Comparison of ENCODE assay signal across 1 cellular context in genomic region chr10:49271346-49271745, GRCh38.
TF ChIP-seq lines count a peak whose summit lies in the region.

No MANE protein-coding gene starts in this region.

TF ChIP-seq in IMR-90, 13 proteins besides CTCF, POLR2A, EP300 and RAD21 (continued from another document):
- TF ChIP-seq BHLHE40 (IDR thresholded peaks at IDR 0.05; ENCODE audit: low read depth, low read length): no peak
- no peak for TF ChIP-seq MAFK (IDR thresholded peaks at IDR 0.05; ENCODE audit: low read depth, low read length)
- TF ChIP-seq RFX5 (IDR thresholded peaks at IDR 0.05; ENCODE audit: low read depth, low read length): no peak
- no peak for TF ChIP-seq NFE2L2 (IDR thresholded peaks at IDR 0.05; ENCODE audit: low read depth, low read length)
- TF ChIP-seq RCOR1 (IDR thresholded peaks at IDR 0.05; ENCODE audit: insufficient replicate concordance, low read length): no peak
